8 cellular contexts compared by ENCODE assay signal in the genomic region with DNA sequence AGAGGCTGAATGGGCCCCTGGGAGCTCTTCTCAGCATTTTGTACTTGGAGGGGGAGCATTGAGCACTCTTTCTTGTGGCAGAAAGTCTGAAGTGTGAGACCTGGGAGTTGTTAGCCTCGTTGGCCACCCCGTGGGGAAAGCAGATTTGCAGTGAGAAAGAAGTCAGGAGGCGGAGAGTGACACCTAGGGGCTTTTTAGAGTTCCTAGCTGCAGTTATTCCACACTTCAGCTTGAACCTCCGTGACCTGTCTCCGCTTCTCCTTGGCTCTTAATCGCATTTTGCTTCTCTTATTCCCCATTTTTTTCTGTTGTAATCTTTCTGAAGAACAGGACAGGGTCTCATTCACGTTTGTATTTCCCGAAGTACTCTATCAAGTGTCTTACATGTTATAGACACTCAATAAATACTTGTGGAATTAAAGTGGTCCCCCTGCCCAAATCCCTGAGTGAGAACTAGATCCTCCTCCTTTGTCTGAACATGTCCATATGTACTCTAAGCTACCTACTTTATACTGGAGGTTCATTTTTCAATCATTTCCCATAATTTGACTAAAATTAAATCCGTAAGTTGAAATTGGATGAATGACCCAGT. TPM values are rescaled to one million over a fixed set of nuclear protein-coding genes. Genes with fewer than 3 reads are reported as not detected.
DNase-seq lines count a peak whose midpoint lies in the region; TF ChIP-seq lines count a peak whose summit lies in the region.

No MANE protein-coding gene starts in this region.

- H3K4me1 ChIP-seq in HEK293 (ENCODE audit: control insufficient read depth, insufficient read depth, low read length) (no peaks in the 10 kb centered on the region), Loucy (ENCODE audit: insufficient read depth, low read length, poor library complexity, severe bottlenecking) (peaks cover 6% of the 10 kb centered on the region), SJSA1 (replicated peaks) (0 out of 2 replicates have a peak, but pooled peaks cover 5% of the 10 kb centered on the region)

- DNase-seq in SJSA1 (ENCODE audit: low read depth in 1 of 2, low spot score in 2 of 2) = peak; percentile 44 to 55
- peak; percentile 80 for DNase-seq in glomerular visceral epithelial cell (ENCODE audit: extremely low spot score)
- peak; percentile 85 for DNase-seq in pons (ENCODE audit: low spot score)
- DNase-seq in posterior vena cava (ENCODE audit: low spot score) = no peak

- H3K79me2 ChIP-seq in Loucy (ENCODE audit: insufficient read depth, low read length) = no peaks in the 10 kb centered on the region

- H3K27ac Mint-ChIP-seq in activated naive CD4-positive, alpha-beta T cell treated with anti-CD3 and anti-CD28 coated beads, Interleukin-2, amount 50 U/mL, for 24 hours = peak overlapping the region; percentile 71

- peak overlapping the region; percentile 16 for H3K9ac ChIP-seq in Loucy (ENCODE audit: low read depth, low read length, poor library complexity, severe bottlenecking)

- H3K4me3 ChIP-seq in HEK293 (ENCODE audit: low read depth, low read length) (no peak overlapping the region), Loucy (ENCODE audit: low read length, poor library complexity, severe bottlenecking) (peak overlapping the region; percentile 39), SJSA1 (no peak overlapping the region)

- H2AFZ ChIP-seq in Loucy (ENCODE audit: low read length) = peak overlapping the region; percentile 89

- CTCF ChIA-PET in HEK293 (lab: Yijun Ruan, JAX) = interaction anchor here (0.5 to 3.9 kb wide), 43 partner anchors 9 to 975 kb away, joined by 3 to 56 read pairs (median 5); partner anchors contain the start of genes C1orf141, IL23R and SLC35D1

- POLR2A ChIA-PET in HEK293 (lab: Yijun Ruan, JAX) = interaction anchor here (0.7 to 1.5 kb wide), 2 partner anchors 23 to 153 kb away, joined by 3 read pairs; no protein-coding TSS in a partner anchor

- H3K4me1 Mint-ChIP-seq in activated naive CD4-positive, alpha-beta T cell treated with anti-CD3 and anti-CD28 coated beads, Interleukin-2, amount 50 U/mL, for 24 hours = peaks cover 38% of the 10 kb centered on the region

- H3K9me3 ChIP-seq in HEK293 (ENCODE audit: control insufficient read depth, insufficient read depth, low read depth, low read length) (no peaks in the 10 kb centered on the region), Loucy (ENCODE audit: insufficient read depth, low read depth, low read length) (no peaks in the 10 kb centered on the region), SJSA1 (replicated peaks) (no peaks in the 10 kb centered on the region)

- H3K27me3 ChIP-seq in Loucy (ENCODE audit: insufficient read depth, low read length, poor library complexity, severe bottlenecking) (no peaks in the 10 kb centered on the region), SJSA1 (replicated peaks) (0 out of 2 replicates have a peak, but pooled peaks cover under 1% of the 10 kb centered on the region)

- no peaks in the 10 kb centered on the region for H3K9me2 ChIP-seq in Loucy (replicated peaks; ENCODE audit: low read depth, low read length)

- peak overlapping the region; percentile 64 for H3K4me2 ChIP-seq in Loucy (ENCODE audit: low read depth, low read length, poor library complexity, severe bottlenecking)

- H3K36me3 ChIP-seq in HEK293 (ENCODE audit: control insufficient read depth in 2 of 2, insufficient read depth in 1 of 2, low read length in 2 of 2) (no peaks in the 10 kb centered on the region), Loucy (ENCODE audit: insufficient read depth, low read length) (no peaks in the 10 kb centered on the region), SJSA1 (no peaks in the 10 kb centered on the region)

- H3K9me3 Mint-ChIP-seq in activated naive CD4-positive, alpha-beta T cell treated with anti-CD3 and anti-CD28 coated beads, Interleukin-2, amount 50 U/mL, for 24 hours = no peaks in the 10 kb centered on the region

- no peaks in the 10 kb centered on the region for H3K27me3 Mint-ChIP-seq in activated naive CD4-positive, alpha-beta T cell treated with anti-CD3 and anti-CD28 coated beads, Interleukin-2, amount 50 U/mL, for 24 hours

- H3K27ac ChIP-seq in HEK293 (ENCODE audit: extremely low read depth, low read depth, low read length) (no peak overlapping the region), SJSA1 (no peak overlapping the region)

- no peaks in the 10 kb centered on the region for H4K20me1 ChIP-seq in Loucy (ENCODE audit: insufficient read depth, low read length, poor library complexity, severe bottlenecking)

- no peaks in the 10 kb centered on the region for H3F3A ChIP-seq in Loucy (ENCODE audit: low read depth)

- intact Hi-C loops in posterior vena cava (cut with DNase I) = loop anchor here (5.0 to 10.0 kb wide), 3 partner anchors 152 to 384 kb away; no protein-coding TSS in a partner anchor

- no peaks in the 10 kb centered on the region for H3K36me3 Mint-ChIP-seq in activated naive CD4-positive, alpha-beta T cell treated with anti-CD3 and anti-CD28 coated beads, Interleukin-2, amount 50 U/mL, for 24 hours

- peak; percentile 76 for TF ChIP-seq CTCF in GM12874 (IDR thresholded peaks at IDR 0.05; ENCODE audit: insufficient read depth, low read depth, low read length)
- TF ChIP-seq CTCF in HEK293 (tag by site-specific recombination; IDR thresholded peaks at IDR 0.05) = peak; percentile 90
- peak; percentile 92 for TF ChIP-seq CTCF in Loucy (conservative IDR thresholded peaks at IDR 0.05; ENCODE audit: low read length)

- H3K4me3 Mint-ChIP-seq in activated naive CD4-positive, alpha-beta T cell treated with anti-CD3 and anti-CD28 coated beads, Interleukin-2, amount 50 U/mL, for 24 hours = no peak overlapping the region

TF ChIP-seq in HEK293, 187 proteins besides CTCF, POLR2A, EP300 and RAD21 (continues in another document):
- TF ChIP-seq TCF7L2 (IDR thresholded peaks at IDR 0.05; ENCODE audit: borderline replicate concordance, low read depth, low read length) (no peak), ZNF626 (tag by site-specific recombination; IDR thresholded peaks at IDR 0.05) (no peak), ZNF214 (tag by site-specific recombination; IDR thresholded peaks at IDR 0.05; ENCODE audit: borderline replicate concordance) (no peak), PATZ1 (tag by site-specific recombination; IDR thresholded peaks at IDR 0.05) (no peak), PRDM1 (tag by site-specific recombination; IDR thresholded peaks at IDR 0.05) (no peak; the same call in 1 of the 2 replicates), ZBTB26 (tag by site-specific recombination; optimal IDR thresholded peaks at IDR 0.05) (no peak), ATF2 (tag by site-specific recombination; IDR thresholded peaks at IDR 0.05; ENCODE audit: low read depth) (no peak), ZNF341 (tag by site-specific recombination; IDR thresholded peaks at IDR 0.05; ENCODE audit: low read depth) (no peak), ZNF175 (tag by site-specific recombination; IDR thresholded peaks at IDR 0.05) (no peak), ZNF2 (tag by site-specific recombination; IDR thresholded peaks at IDR 0.05) (no peak), ZBTB17 (tag by site-specific recombination; IDR thresholded peaks at IDR 0.05) (0 out of 2 replicates have a peak, but pooled peaks have one; percentile 23), ZNF600 (tag by site-specific recombination; IDR thresholded peaks at IDR 0.05) (no peak), ZBTB7A (tag by site-specific recombination; IDR thresholded peaks at IDR 0.05; ENCODE audit: low read depth) (no peak), ZNF660 (tag by site-specific recombination; IDR thresholded peaks at IDR 0.05) (0 out of 2 replicates have a peak, but pooled peaks have one; percentile 12)

RNA-seq across cellular contexts. Expression of gene C1orf141, which starts 14.5 kb away (rescaled TPM):
- not detected in 2 replicates for total RNA-seq in SJSA1 (2014; rRNA removed; shearing (Covaris generic))
- not detected for total RNA-seq in posterior vena cava

RNA-seq across cellular contexts. Expression of gene IL23R, which starts 17.0 kb away (rescaled TPM):
- total RNA-seq in SJSA1 (2014; rRNA removed; shearing (Covaris generic)) = not detected in 2 replicates
- total RNA-seq in posterior vena cava = not detected
